1 cellular context compared by ENCODE assay signal in the genomic region with DNA sequence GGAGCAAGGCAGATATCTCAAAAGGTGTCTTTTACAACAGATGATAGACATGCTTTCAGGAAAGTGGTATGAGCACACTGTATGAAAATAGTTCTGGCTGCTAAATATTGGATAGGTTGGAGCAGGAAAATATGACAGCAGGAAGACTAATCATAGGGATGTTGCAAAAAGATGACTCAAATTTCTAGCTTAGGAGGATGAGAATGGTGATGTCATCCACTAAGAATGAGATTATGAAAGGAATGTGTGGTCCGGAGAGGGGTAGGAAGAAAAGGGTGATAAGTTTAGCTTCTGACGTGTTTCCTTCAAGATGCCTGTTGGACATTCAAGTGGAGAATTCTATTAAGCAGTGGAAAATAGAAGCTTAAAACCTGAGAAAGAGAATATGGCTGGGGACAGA.
A peak's percentile ranks its signal among the peaks of the same experiment; 100 is the strongest.
TF ChIP-seq lines count a peak whose summit lies in the region.

No MANE protein-coding gene starts in this region.

TF ChIP-seq in HEK293, 187 proteins besides CTCF, POLR2A, EP300 and RAD21 (continued from another document):
- TF ChIP-seq, protein P1, sequence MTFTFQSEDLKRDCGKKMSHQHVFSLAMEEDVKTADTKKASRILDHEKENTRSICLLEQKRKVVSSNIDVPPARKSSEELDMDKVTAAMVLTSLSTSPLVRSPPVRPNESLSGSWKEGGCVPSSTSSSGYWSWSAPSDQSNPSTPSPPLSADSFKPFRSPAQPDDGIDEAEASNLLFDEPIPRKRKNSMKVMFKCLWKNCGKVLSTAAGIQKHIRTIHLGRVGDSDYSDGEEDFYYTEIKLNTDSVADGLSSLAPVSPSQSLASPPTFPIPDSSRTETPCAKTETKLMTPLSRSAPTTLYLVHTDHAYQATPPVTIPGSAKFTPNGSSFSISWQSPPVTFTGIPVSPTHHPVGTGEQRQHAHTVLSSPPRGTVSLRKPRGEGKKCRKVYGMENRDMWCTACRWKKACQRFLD (tag by site-specific recombination; IDR thresholded peaks at IDR 0.05) = no peak
- no peak for TF ChIP-seq ZNF596 (tag by site-specific recombination; IDR thresholded peaks at IDR 0.05)
- peak; percentile 25; the same call in 1 of the 2 replicates for TF ChIP-seq SP3 (tag by site-specific recombination; IDR thresholded peaks at IDR 0.05)
- TF ChIP-seq, protein P2, sequence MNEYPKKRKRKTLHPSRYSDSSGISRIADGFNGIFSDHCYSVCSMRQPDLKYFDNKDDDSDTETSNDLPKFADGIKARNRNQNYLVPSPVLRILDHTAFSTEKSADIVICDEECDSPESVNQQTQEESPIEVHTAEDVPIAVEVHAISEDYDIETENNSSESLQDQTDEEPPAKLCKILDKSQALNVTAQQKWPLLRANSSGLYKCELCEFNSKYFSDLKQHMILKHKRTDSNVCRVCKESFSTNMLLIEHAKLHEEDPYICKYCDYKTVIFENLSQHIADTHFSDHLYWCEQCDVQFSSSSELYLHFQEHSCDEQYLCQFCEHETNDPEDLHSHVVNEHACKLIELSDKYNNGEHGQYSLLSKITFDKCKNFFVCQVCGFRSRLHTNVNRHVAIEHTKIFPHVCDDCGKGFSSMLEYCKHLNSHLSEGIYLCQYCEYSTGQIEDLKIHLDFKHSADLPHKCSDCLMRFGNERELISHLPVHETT (tag by site-specific recombination; IDR thresholded peaks at IDR 0.05) = peak; percentile 54; the same call in 1 of the 2 replicates
- TF ChIP-seq ZNF624 (tag by site-specific recombination; IDR thresholded peaks at IDR 0.05) = no peak
- TF ChIP-seq, protein P3, sequence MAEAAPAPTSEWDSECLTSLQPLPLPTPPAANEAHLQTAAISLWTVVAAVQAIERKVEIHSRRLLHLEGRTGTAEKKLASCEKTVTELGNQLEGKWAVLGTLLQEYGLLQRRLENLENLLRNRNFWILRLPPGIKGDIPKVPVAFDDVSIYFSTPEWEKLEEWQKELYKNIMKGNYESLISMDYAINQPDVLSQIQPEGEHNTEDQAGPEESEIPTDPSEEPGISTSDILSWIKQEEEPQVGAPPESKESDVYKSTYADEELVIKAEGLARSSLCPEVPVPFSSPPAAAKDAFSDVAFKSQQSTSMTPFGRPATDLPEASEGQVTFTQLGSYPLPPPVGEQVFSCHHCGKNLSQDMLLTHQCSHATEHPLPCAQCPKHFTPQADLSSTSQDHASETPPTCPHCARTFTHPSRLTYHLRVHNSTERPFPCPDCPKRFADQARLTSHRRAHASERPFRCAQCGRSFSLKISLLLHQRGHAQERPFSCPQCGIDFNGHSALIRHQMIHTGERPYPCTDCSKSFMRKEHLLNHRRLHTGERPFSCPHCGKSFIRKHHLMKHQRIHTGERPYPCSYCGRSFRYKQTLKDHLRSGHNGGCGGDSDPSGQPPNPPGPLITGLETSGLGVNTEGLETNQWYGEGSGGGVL (tag by site-specific recombination; IDR thresholded peaks at IDR 0.05) = peak; percentile 27; the same call in 1 of the 2 replicates
TF ChIP-seq in HEK293: peak in this region for 15.
